16 cellular contexts compared by ENCODE assay signal in the genomic region with DNA sequence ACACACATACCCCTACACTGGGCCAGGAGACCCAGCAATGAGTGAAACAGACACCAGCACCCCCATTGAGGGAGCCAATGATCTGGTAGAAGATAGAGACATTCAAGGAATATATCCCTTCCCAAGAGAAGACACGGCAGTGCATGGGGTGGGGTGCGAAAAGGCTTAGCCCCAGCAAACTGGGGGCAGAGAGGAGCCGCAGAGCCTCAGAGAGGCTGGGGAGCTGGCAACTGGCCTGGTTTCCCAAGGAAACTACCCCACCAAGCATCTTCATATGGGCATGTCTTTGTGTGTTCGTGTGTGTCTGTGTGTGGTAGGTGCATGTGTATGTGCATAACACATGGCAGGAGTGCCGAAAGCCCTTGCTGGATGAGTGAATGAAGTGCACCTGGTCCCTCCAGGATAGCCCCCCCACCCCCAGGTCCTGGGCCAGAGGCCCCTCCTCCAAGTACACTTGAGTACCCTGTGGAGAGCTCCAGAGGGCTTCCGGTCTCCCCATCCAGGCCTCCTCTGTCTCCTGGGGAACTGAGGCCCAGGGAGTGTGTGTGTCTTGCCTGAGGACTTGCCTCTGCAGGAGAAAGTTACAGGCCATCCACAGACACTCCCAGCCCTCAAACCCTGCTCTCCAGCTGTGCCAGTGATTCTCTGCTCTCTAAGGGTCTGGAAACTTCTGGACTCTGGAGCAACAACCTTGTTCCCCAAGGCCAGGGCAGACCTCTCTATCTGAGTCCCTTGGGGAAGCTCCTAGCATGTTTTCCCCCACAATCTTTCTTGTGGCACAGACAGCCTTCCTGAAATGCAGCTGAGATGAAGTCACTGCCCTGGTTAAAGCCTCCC. TPM values are rescaled to one million over a fixed set of nuclear protein-coding genes. Genes with fewer than 3 reads are reported as not detected.
A peak's percentile ranks its signal among the peaks of the same experiment; 100 is the strongest.
DNase-seq lines count a peak whose midpoint lies in the region; ATAC-seq, FAIRE-seq and TF ChIP-seq lines count a peak whose summit lies in the region.
"Had no signal": no experiment of that assay in that cellular context is flagged by ENCODE, and none has a peak within 500 bp of the region (broad histone marks: within the 10 kb centered on the region; RNA-seq: fewer than 3 reads in every experiment).

No MANE protein-coding gene starts in this region.

- H3K9me3 Mint-ChIP-seq in GM23338 (no peaks in the 10 kb centered on the region), astrocyte (ENCODE audit: unreplicated experiment) (no peaks in the 10 kb centered on the region)
- H3K9me3 Mint-ChIP-seq: T-helper 1 cell treated with Interleukin-12 subunit alpha and Interleukin-12 subunit beta and Interleukin-4 antibody, amounts not matched to agents 30 μg/mL and 1 μg/mL, for 36 hours had no signal

- 96% methylated on average over 5 of the region's 6 CpGs for WGBS in suprapubic skin

- H4K20me1 ChIP-seq in GM23338 (replicated peaks; ENCODE audit: insufficient read depth) (no peaks in the 10 kb centered on the region), astrocyte (ENCODE audit: insufficient read depth, low read length) (no peaks in the 10 kb centered on the region)

- H3K4me2 ChIP-seq in GM23338 (no peak overlapping the region), astrocyte (ENCODE audit: low read length) (no peak overlapping the region)

- ATAC-seq in GM23338 (no peak), GM18861 (IDR thresholded peaks at IDR 0.05; ENCODE audit: unreplicated experiment) (no peak)
- ATAC-seq: activated CD4-positive, alpha-beta T cell treated with anti-CD3 and anti-CD28 coated beads for 36 hours; naive thymus-derived CD4-positive, alpha-beta T cell had no signal

- TF ChIP-seq EP300 in suprapubic skin (IDR thresholded peaks at IDR 0.05), result no peak

- TF ChIP-seq CTCF in GM23338 (conservative IDR thresholded peaks at IDR 0.05; ENCODE audit: low read depth in 2 of 2) (no peak), astrocyte (IDR thresholded peaks at IDR 0.05; ENCODE audit: insufficient read depth, low read depth, low read length) (no peak), suprapubic skin (IDR thresholded peaks at IDR 0.05) (no peak)

- H3K27me3 ChIP-seq in GM23338 (ENCODE audit: insufficient read depth) (peaks cover 74% of the 10 kb centered on the region), astrocyte (ENCODE audit: insufficient read depth, low read length) (peaks cover 7% of the 10 kb centered on the region), layer of hippocampus (ENCODE audit: control insufficient read depth, insufficient read depth, low read length) (peaks cover 4% of the 10 kb centered on the region), suprapubic skin (peaks cover 23% of the 10 kb centered on the region)

- TF ChIP-seq POLR2A in suprapubic skin (IDR thresholded peaks at IDR 0.05), result no peak

- H2AFZ ChIP-seq in GM23338 (no peak overlapping the region), astrocyte (ENCODE audit: low read depth, low read length) (no peak overlapping the region)

- peaks cover 59% of the 10 kb centered on the region for H3K27me3 Mint-ChIP-seq in GM23338 (ENCODE audit: insufficient read depth, low read depth, poor library complexity)
- peaks cover 28% of the 10 kb centered on the region for H3K27me3 Mint-ChIP-seq in astrocyte (ENCODE audit: low read depth, unreplicated experiment)

- DNase-seq in GM23338 (ENCODE audit: low spot score), result no peak
- DNase-seq in astrocyte (ENCODE audit: low read depth), result no peak
- DNase-seq in suprapubic skin (ENCODE audit: low spot score in 2 of 2), result peak; percentile 52 to 59
- no peak for DNase-seq in NCI-H2107 (lab: John Stamatoyannopoulos, UW)
- no peak for DNase-seq in T1000 (lab: John Stamatoyannopoulos, UW)
- DNase-seq in NCI-H510A treated with DMSO at 0.1 percent for 48 hours (lab: John Stamatoyannopoulos, UW), result no peak
- DNase-seq: activated CD4-positive, alpha-beta T cell treated with anti-CD3 and anti-CD28 coated beads for 36 hours; anterior cingulate cortex; Caco-2; naive thymus-derived CD4-positive, alpha-beta T cell; NCI-H1417; NCI-H446 treated with DMSO at 0.1 percent for 48 hours had no signal

- no peaks in the 10 kb centered on the region for H3K9me3 ChIP-seq in astrocyte (ENCODE audit: insufficient read depth, low read depth, low read length)
- H3K9me3 ChIP-seq in suprapubic skin, result no peaks in the 10 kb centered on the region
- H3K9me3 ChIP-seq: Caco-2 had no signal

- H3K9me2 ChIP-seq in GM23338 (ENCODE audit: insufficient read depth), result no peaks in the 10 kb centered on the region

- peaks cover 12% of the 10 kb centered on the region; the same call in 1 of the 2 replicates for H3K4me1 ChIP-seq in GM23338 (ENCODE audit: insufficient read depth)
- peaks cover 18% of the 10 kb centered on the region for H3K4me1 ChIP-seq in astrocyte (ENCODE audit: insufficient read depth, low read length)
- peaks cover 36% of the 10 kb centered on the region for H3K4me1 ChIP-seq in suprapubic skin

- H3K9ac ChIP-seq in astrocyte (ENCODE audit: low read length), result no peak overlapping the region

- no peaks in the 10 kb centered on the region for H3F3A ChIP-seq in GM23338 (replicated peaks; ENCODE audit: low read depth)

- H3K36me3 Mint-ChIP-seq in GM23338 (ENCODE audit: low read depth) (no peaks in the 10 kb centered on the region; the same call in 2 of the 3 replicates), astrocyte (ENCODE audit: low read depth, unreplicated experiment) (peaks cover 1% of the 10 kb centered on the region)
- H3K36me3 Mint-ChIP-seq: naive thymus-derived CD4-positive, alpha-beta T cell had no signal

- H3K79me2 ChIP-seq in GM23338 (replicated peaks; ENCODE audit: insufficient read depth) (no peaks in the 10 kb centered on the region), astrocyte (ENCODE audit: insufficient read depth, low read length) (no peaks in the 10 kb centered on the region)

- FAIRE-seq in astrocyte (lab: Jason Lieb, UNC), result no peak
- FAIRE-seq: islet of Langerhans had no signal

- H3K4me1 Mint-ChIP-seq in GM23338, result peaks cover 13% of the 10 kb centered on the region
- peaks cover 10% of the 10 kb centered on the region for H3K4me1 Mint-ChIP-seq in astrocyte (ENCODE audit: low read depth, unreplicated experiment)

- H3K36me3 ChIP-seq in GM23338 (ENCODE audit: insufficient read depth) (no peaks in the 10 kb centered on the region), astrocyte (ENCODE audit: insufficient read depth, low read length) (no peaks in the 10 kb centered on the region), suprapubic skin (no peaks in the 10 kb centered on the region)

- H3K4me3 ChIP-seq in GM23338 (no peak overlapping the region), astrocyte (ENCODE audit: insufficient read depth, low read depth, low read length) (no peak overlapping the region), suprapubic skin (no peak overlapping the region)

- H3K27ac ChIP-seq in GM23338 (ENCODE audit: low read depth) (no peak overlapping the region), astrocyte (ENCODE audit: low read depth, low read length) (no peak overlapping the region), layer of hippocampus (ENCODE audit: low read depth, low read length) (peak overlapping the region; percentile 33), suprapubic skin (no peak overlapping the region)

- no peak overlapping the region for H3K27ac Mint-ChIP-seq in GM23338
- H3K27ac Mint-ChIP-seq in astrocyte (ENCODE audit: unreplicated experiment), result peak overlapping the region; percentile 36
- H3K27ac Mint-ChIP-seq: activated CD4-positive, alpha-beta T cell treated with anti-CD3 and anti-CD28 coated beads for 36 hours; naive thymus-derived CD4-positive, alpha-beta T cell; T-helper 1 cell treated with Interleukin-12 subunit alpha and Interleukin-12 subunit beta and Interleukin-4 antibody, amounts not matched to agents 30 μg/mL and 1 μg/mL, for 36 hours had no signal

- no peak overlapping the region; the same call in 2 of the 3 replicates for H3K4me3 Mint-ChIP-seq in GM23338
- no peak overlapping the region for H3K4me3 Mint-ChIP-seq in astrocyte (ENCODE audit: unreplicated experiment)
- H3K4me3 Mint-ChIP-seq: activated CD4-positive, alpha-beta T cell treated with anti-CD3 and anti-CD28 coated beads for 36 hours; naive thymus-derived CD4-positive, alpha-beta T cell; T-helper 1 cell treated with Interleukin-12 subunit alpha and Interleukin-12 subunit beta and Interleukin-4 antibody, amounts not matched to agents 30 μg/mL and 1 μg/mL, for 36 hours had no signal

RNA-seq across cellular contexts. Expression of a gene that starts 15.9 kb away (rescaled TPM):
- not detected in 2 replicates for total RNA-seq in GM23338 (2014; rRNA removed; shearing (Covaris generic))
- 0.10 TPM in 1 of 2 replicates, not detected in the other for polyA plus RNA-seq in GM23338 (2016; fragmentation: Nextera tagmentation; extraction: Ambion mirVana)
- 0.50 and 0.53 TPM in 2 replicates for total RNA-seq in astrocyte
- total RNA-seq in suprapubic skin, result 1 to 10 TPM; 2.2 to 3.1 (median 2.8) TPM
- total RNA-seq: activated CD4-positive, alpha-beta T cell treated with anti-CD3 and anti-CD28 coated beads for 36 hours; naive thymus-derived CD4-positive, alpha-beta T cell had no signal
- polyA plus RNA-seq: naive thymus-derived CD4-positive, alpha-beta T cell had no signal

RNA-seq across cellular contexts. Expression of a gene that starts 36.6 kb away (rescaled TPM):
- not detected in 2 replicates for total RNA-seq in GM23338 (2014; rRNA removed; shearing (Covaris generic))
- not detected in 2 replicates for polyA plus RNA-seq in GM23338 (2016; fragmentation: Nextera tagmentation; extraction: Ambion mirVana)
- total RNA-seq in astrocyte, result 0.14 TPM in 1 of 2 replicates, not detected in the other
- total RNA-seq in suprapubic skin, result under 1 TPM in 2 of 4 donors, not detected in 2; 0.30 to 0.56 TPM
- total RNA-seq: activated CD4-positive, alpha-beta T cell treated with anti-CD3 and anti-CD28 coated beads for 36 hours; naive thymus-derived CD4-positive, alpha-beta T cell had no signal
- polyA plus RNA-seq: naive thymus-derived CD4-positive, alpha-beta T cell had no signal

Comparison
In these comparisons a context has a peak if more than half of its experiments do, and no peak if none do; other contexts are left out.
1. DNase-seq: peak in suprapubic skin (2 of 2); none in GM23338 (single experiment), astrocyte (single experiment), NCI-H2107 (single experiment), T1000 (single experiment) and NCI-H510A treated with DMSO at 0.1 percent for 48 hours (single experiment).